ENCODE assay signal across 8 cellular contexts in genomic region chr11:78418584-78419211, GRCh38. TPM values are rescaled to one million over a fixed set of nuclear protein-coding genes. Genes with fewer than 3 reads are reported as not detected.
DNase-seq lines count a peak whose midpoint lies in the region; ATAC-seq and TF ChIP-seq lines count a peak whose summit lies in the region.

No MANE protein-coding gene starts in this region.

- peak overlapping the region; percentile 92 for H3K9ac ChIP-seq in DND-41 (ENCODE audit: low read depth, low read length)

- H4K20me1 ChIP-seq in DND-41 (ENCODE audit: insufficient read depth, low read length): 0 out of 2 replicates have a peak, but pooled peaks cover 2% of the 10 kb centered on the region

- peak overlapping the region; percentile 69 to 71 for H3K4me3 ChIP-seq in DND-41 (ENCODE audit: low read depth in 1 of 2, low read length in 2 of 2)
- peak overlapping the region; percentile 58 for H3K4me3 ChIP-seq in ectodermal cell (ENCODE audit: insufficient read depth, low read depth, low read length)
- peak overlapping the region; percentile 82 for H3K4me3 ChIP-seq in neuron (ENCODE audit: low read length)

- TF ChIP-seq CTCF in DND-41 (IDR thresholded peaks at IDR 0.05; ENCODE audit: borderline replicate concordance, extremely low read depth, low read length, poor library complexity, severe bottlenecking): no peak

- peaks cover 62% of the 10 kb centered on the region for H3K79me2 ChIP-seq in DND-41 (ENCODE audit: insufficient read depth, low read length)

- H2AFZ ChIP-seq in DND-41 (ENCODE audit: low read depth, low read length) (peak overlapping the region; percentile 55; the same call in 1 of the 2 replicates), neuron (ENCODE audit: low read depth, low read length) (peak overlapping the region; percentile 42)

- 53 to 57% methylated on average over 11 of the region's 11 CpGs for WGBS in ectodermal cell, 2 experiments

- ATAC-seq in DND-41 (ENCODE audit: insufficient read depth, low read depth) (no peak), GM21360 (IDR thresholded peaks at IDR 0.05; ENCODE audit: unreplicated experiment) (no peak), HG03280 (IDR thresholded peaks at IDR 0.05; ENCODE audit: unreplicated experiment) (no peak), GM19023 (IDR thresholded peaks at IDR 0.05; ENCODE audit: unreplicated experiment) (no peak)

- peak overlapping the region; percentile 83 for H3K4me2 ChIP-seq in DND-41 (ENCODE audit: insufficient read depth, low read length)

- H3K36me3 ChIP-seq in DND-41 (ENCODE audit: insufficient read depth, low read length) (peaks cover 1% of the 10 kb centered on the region), ectodermal cell (ENCODE audit: control insufficient read depth, insufficient read depth, low read length) (no peaks in the 10 kb centered on the region), neuron (ENCODE audit: insufficient read depth, low read length) (no peaks in the 10 kb centered on the region)

- peak overlapping the region; percentile 99 for H3K27ac ChIP-seq in DND-41 (ENCODE audit: low read length)
- H3K27ac ChIP-seq in ectodermal cell (ENCODE audit: insufficient read depth, low read depth, low read length, poor library complexity, severe bottlenecking): no peak overlapping the region

- H3K4me1 ChIP-seq in DND-41 (ENCODE audit: insufficient read depth, low read length) (peaks cover 84% of the 10 kb centered on the region), ectodermal cell (ENCODE audit: control insufficient read depth, insufficient read depth, low read length) (peaks cover 3% of the 10 kb centered on the region), neuron (ENCODE audit: insufficient read depth, low read length) (peaks cover 17% of the 10 kb centered on the region)

- H3K27me3 ChIP-seq in DND-41 (ENCODE audit: insufficient read depth, low read length, poor library complexity): no peaks in the 10 kb centered on the region
- H3K27me3 ChIP-seq in ectodermal cell (ENCODE audit: control insufficient read depth, insufficient read depth, low read length, poor library complexity, severe bottlenecking): peaks cover 13% of the 10 kb centered on the region
- H3K27me3 ChIP-seq in neuron (ENCODE audit: insufficient read depth, low read length): no peaks in the 10 kb centered on the region

- H3K9me3 ChIP-seq in DND-41 (ENCODE audit: insufficient read depth, low read length, severe bottlenecking): no peaks in the 10 kb centered on the region
- no peaks in the 10 kb centered on the region for H3K9me3 ChIP-seq in ectodermal cell (ENCODE audit: control insufficient read depth, low read length)
- H3K9me3 ChIP-seq in neuron (ENCODE audit: low read length): no peaks in the 10 kb centered on the region

- DNase-seq in DND-41 (no peak), NCI-H526 treated with DMSO at 0.1 percent for 48 hours (lab: John Stamatoyannopoulos, UW) (peak; percentile 80), D341Med (ENCODE audit: low spot score) (no peak)

RNA-seq across cellular contexts. Expression of gene GAB2, which starts 1.1 kb away (rescaled TPM):
- 26.3 TPM for polyA plus RNA-seq in ectodermal cell (2013, experiment 1 of 4)
- polyA plus RNA-seq in ectodermal cell (2013, experiment 2 of 4): 34.0 TPM
- polyA plus RNA-seq in ectodermal cell (2013, experiment 3 of 4): 19.1 TPM
- polyA plus RNA-seq in ectodermal cell (2013, experiment 4 of 4): 22.0 TPM
